In the genomic region with DNA sequence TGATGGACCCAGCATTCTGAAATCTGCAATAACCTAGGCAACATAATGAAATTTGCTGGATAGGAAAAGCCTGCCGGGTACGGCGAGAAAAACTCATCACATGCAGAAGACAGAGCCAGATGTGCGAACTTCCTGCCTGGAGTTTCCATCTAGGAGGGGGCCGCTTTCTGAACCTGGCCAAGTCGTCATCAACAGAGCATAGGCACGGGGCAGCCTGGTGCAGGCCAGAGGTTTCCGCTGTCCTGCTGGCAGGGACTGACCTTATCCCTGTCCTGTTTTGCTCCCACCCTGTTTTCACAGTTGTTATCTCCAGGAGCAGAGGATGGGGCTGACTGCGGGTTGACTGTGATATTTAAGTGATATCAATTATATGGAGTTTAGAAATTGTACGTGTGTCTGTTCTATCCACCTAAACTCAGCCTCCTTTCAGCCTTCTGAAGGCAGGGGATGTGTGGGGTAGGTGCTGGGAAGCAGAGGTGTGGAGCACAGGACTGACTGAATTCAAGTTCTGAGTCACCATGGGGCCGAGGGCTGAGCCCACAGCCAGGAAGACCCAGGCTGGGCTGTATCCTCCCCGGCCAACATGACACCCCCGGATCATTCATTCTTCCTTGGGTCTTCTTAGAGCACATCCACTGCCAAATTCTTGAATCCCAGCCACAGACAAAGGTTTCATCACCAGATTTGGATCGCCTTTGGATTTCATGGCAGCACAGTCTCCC, we compare ENCODE assay signal across 19 cellular contexts. TPM values are rescaled to one million over a fixed set of nuclear protein-coding genes. Genes with fewer than 3 reads are reported as not detected.
"Had no signal": no experiment of that assay in that cellular context is flagged by ENCODE, and none has a peak within 500 bp of the region (broad histone marks: within the 10 kb centered on the region; RNA-seq: fewer than 3 reads in every experiment).

No MANE protein-coding gene starts in this region.

- H3K4me3 ChIP-seq: colonic mucosa, esophagus muscularis mucosa, heart left ventricle, hepatocyte, left lung, right lobe of liver, thoracic aorta, tibial nerve, upper lobe of left lung had no signal

- H3K4me2 ChIP-seq: hepatocyte had no signal

- H3K4me3 Mint-ChIP-seq: naive thymus-derived CD8-positive, alpha-beta T cell; nephron progenitor cell; stimulated activated naive B cell treated with anti-CD40 and anti-IgM and Interleukin-4, amounts not matched to agents 10 μg/mL and 1 μg/mL and 100 μg/mL, for 72 hours had no signal

- H3K27me3 ChIP-seq: colonic mucosa, esophagus muscularis mucosa, hepatocyte, left lung, right lobe of liver, tibial nerve, upper lobe of left lung had no signal

- H3K36me3 ChIP-seq: colonic mucosa, esophagus muscularis mucosa, heart left ventricle, left lung, right lobe of liver, thoracic aorta, tibial nerve, upper lobe of left lung had no signal

- H3K79me2 ChIP-seq: hepatocyte, parathyroid adenoma had no signal

- H3K4me1 ChIP-seq: colonic mucosa, esophagus muscularis mucosa, left lung, parathyroid adenoma, right lobe of liver, upper lobe of left lung had no signal

- H3K9me3 ChIP-seq: colonic mucosa, esophagus muscularis mucosa, heart left ventricle, left lung, right lobe of liver, thoracic aorta, upper lobe of left lung had no signal

- H3K27ac ChIP-seq: colonic mucosa, esophagus muscularis mucosa, heart left ventricle, hepatocyte, left lung, parathyroid adenoma, right lobe of liver, thoracic aorta, tibial nerve, upper lobe of left lung had no signal

- DNase-seq: central memory CD4-positive, alpha-beta T cell; colonic mucosa; effector memory CD4-positive, alpha-beta T cell; heart left ventricle; left cardiac atrium; left lung; naive thymus-derived CD8-positive, alpha-beta T cell; nephron progenitor cell; occipital lobe; right lobe of liver; stimulated activated CD4-positive, alpha-beta T cell treated with anti-CD3 and anti-CD28 coated beads, Interleukin-15, amount 100 ng/mL, for 24 hours; stimulated activated CD4-positive, alpha-beta T cell treated with anti-CD3 and anti-CD28 coated beads, Interleukin-2, amount 100 ng/mL, for 48 hours; stimulated activated naive B cell treated with anti-CD40 and anti-IgM and Interleukin-4, amounts not matched to agents 10 μg/mL and 1 μg/mL and 100 μg/mL, for 72 hours; upper lobe of left lung had no signal

- H3K36me3 Mint-ChIP-seq: naive thymus-derived CD8-positive, alpha-beta T cell; stimulated activated naive B cell treated with anti-CD40 and anti-IgM and Interleukin-4, amounts not matched to agents 10 μg/mL and 1 μg/mL and 100 μg/mL, for 72 hours had no signal

- H3K27ac Mint-ChIP-seq: naive thymus-derived CD8-positive, alpha-beta T cell; stimulated activated naive B cell treated with anti-CD40 and anti-IgM and Interleukin-4, amounts not matched to agents 10 μg/mL and 1 μg/mL and 100 μg/mL, for 72 hours had no signal

- H3K4me1 Mint-ChIP-seq: naive thymus-derived CD8-positive, alpha-beta T cell; stimulated activated naive B cell treated with anti-CD40 and anti-IgM and Interleukin-4, amounts not matched to agents 10 μg/mL and 1 μg/mL and 100 μg/mL, for 72 hours had no signal

- H3K9ac ChIP-seq: parathyroid adenoma had no signal

- H2AFZ ChIP-seq: hepatocyte, parathyroid adenoma had no signal

RNA-seq across cellular contexts. Expression of a gene that starts 27.2 kb away (rescaled TPM):
- polyA plus RNA-seq: naive thymus-derived CD8-positive, alpha-beta T cell had no signal
